In genomic region chr17:44628234-44629188, GRCh38 we compare ENCODE assay signal across 9 cellular contexts.
A peak's percentile ranks its signal among the peaks of the same experiment; 100 is the strongest.
DNase-seq lines count a peak whose midpoint lies in the region; ATAC-seq and TF ChIP-seq lines count a peak whose summit lies in the region.
"Had no signal": no experiment of that assay in that cellular context is flagged by ENCODE, and none has a peak within 500 bp of the region (broad histone marks: within the 10 kb centered on the region; RNA-seq: fewer than 3 reads in every experiment).

No MANE protein-coding gene starts in this region.

- no peak for ATAC-seq in HG02973 (IDR thresholded peaks at IDR 0.05; ENCODE audit: unreplicated experiment)

- peak; percentile 33 for TF ChIP-seq POLR2A in GM10847 (IDR thresholded peaks at IDR 0.05; ENCODE audit: extremely low read depth, insufficient read length)

- H3K27ac ChIP-seq in neutrophil, result peak overlapping the region; percentile 28

- no peaks in the 10 kb centered on the region for H3K9me3 ChIP-seq in neutrophil

- peak overlapping the region in 1 of 2 experiments; percentile 37 for H3K4me3 ChIP-seq in neutrophil (ENCODE audit: low read depth in 1 of 2, low read length in 1 of 2)

- TF ChIP-seq CTCF in neutrophil (IDR thresholded peaks at IDR 0.05), result no peak

- no peaks in the 10 kb centered on the region for H3K4me1 ChIP-seq in neutrophil (ENCODE audit: control insufficient read depth in 1 of 2, insufficient read depth in 1 of 2, low read depth in 1 of 2, low read length in 1 of 2)

- no peaks in the 10 kb centered on the region for H3K36me3 ChIP-seq in neutrophil

- peaks cover 7% of the 10 kb centered on the region for H3K27me3 ChIP-seq in neutrophil

- DNase-seq in NOMO-1 treated with dmso at 0.1 percent for 144 hours (lab: John Stamatoyannopoulos, UW; ENCODE audit: unreplicated experiment), result peak; percentile 79
- DNase-seq in foreskin melanocyte, result peak; percentile 18
- DNase-seq in activated T-cell treated with anti-CD3 and anti-CD28 coated beads, Interleukin-2, amount 50 U/mL, for 1 hour, result no peak
- no peak for DNase-seq in SKM-1 (lab: John Stamatoyannopoulos, UW; ENCODE audit: unreplicated experiment)
- DNase-seq in DMS114 treated with DMSO at 0.1 percent for 48 hours (lab: John Stamatoyannopoulos, UW; ENCODE audit: unreplicated experiment), result no peak
- DNase-seq: activated CD4-positive, alpha-beta T cell treated with anti-CD3 and anti-CD28 coated beads, Interleukin-2, amount 10 ng/mL, durations not matched to agents 24 days and 14 days had no signal

Comparison
In these comparisons a context has a peak if more than half of its experiments do, and no peak if none do; other contexts are left out.
1. DNase-seq: peak in NOMO-1 treated with dmso at 0.1 percent for 144 hours (single experiment) and foreskin melanocyte (single experiment); none in activated T-cell treated with anti-CD3 and anti-CD28 coated beads, Interleukin-2, amount 50 U/mL, for 1 hour (single experiment), SKM-1 (single experiment) and DMS114 treated with DMSO at 0.1 percent for 48 hours (single experiment).